ENCODE assay signal across 2 cellular contexts in the genomic region with DNA sequence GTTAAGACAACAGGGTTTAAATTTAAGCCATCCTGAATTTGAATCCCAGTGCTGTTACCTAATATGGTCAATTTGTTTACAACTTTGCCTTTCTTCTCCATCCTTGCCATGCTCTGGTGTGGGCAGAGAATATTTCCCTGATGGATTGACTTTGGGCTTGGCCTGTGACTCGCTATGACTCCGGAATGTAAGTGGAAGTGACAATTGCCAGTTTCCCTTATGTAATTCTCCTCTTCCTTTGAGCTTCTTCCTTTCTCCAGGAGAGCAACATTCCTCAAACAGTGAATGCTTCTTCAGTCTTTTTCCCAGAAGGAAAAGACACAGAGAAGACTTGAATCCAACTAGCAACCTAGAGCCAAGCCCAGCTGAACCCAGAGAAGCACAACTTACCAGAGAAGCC.
TF ChIP-seq lines count a peak whose summit lies in the region.

No MANE protein-coding gene starts in this region.

TF ChIP-seq in HCT116, 20 proteins besides CTCF, POLR2A, EP300 and RAD21 (continued from another document):
- TF ChIP-seq, protein P1, sequence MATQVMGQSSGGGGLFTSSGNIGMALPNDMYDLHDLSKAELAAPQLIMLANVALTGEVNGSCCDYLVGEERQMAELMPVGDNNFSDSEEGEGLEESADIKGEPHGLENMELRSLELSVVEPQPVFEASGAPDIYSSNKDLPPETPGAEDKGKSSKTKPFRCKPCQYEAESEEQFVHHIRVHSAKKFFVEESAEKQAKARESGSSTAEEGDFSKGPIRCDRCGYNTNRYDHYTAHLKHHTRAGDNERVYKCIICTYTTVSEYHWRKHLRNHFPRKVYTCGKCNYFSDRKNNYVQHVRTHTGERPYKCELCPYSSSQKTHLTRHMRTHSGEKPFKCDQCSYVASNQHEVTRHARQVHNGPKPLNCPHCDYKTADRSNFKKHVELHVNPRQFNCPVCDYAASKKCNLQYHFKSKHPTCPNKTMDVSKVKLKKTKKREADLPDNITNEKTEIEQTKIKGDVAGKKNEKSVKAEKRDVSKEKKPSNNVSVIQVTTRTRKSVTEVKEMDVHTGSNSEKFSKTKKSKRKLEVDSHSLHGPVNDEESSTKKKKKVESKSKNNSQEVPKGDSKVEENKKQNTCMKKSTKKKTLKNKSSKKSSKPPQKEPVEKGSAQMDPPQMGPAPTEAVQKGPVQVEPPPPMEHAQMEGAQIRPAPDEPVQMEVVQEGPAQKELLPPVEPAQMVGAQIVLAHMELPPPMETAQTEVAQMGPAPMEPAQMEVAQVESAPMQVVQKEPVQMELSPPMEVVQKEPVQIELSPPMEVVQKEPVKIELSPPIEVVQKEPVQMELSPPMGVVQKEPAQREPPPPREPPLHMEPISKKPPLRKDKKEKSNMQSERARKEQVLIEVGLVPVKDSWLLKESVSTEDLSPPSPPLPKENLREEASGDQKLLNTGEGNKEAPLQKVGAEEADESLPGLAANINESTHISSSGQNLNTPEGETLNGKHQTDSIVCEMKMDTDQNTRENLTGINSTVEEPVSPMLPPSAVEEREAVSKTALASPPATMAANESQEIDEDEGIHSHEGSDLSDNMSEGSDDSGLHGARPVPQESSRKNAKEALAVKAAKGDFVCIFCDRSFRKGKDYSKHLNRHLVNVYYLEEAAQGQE (IDR thresholded peaks at IDR 0.05; ENCODE audit: low read depth) = no peak
- TF ChIP-seq ZFX (IDR thresholded peaks at IDR 0.05) (no peak), TCF7L2 (IDR thresholded peaks at IDR 0.05; ENCODE audit: borderline replicate concordance, extremely low read depth, insufficient read depth, insufficient read length) (no peak), ELF1 (IDR thresholded peaks at IDR 0.05; ENCODE audit: borderline replicate concordance, low read depth) (no peak), JUND (IDR thresholded peaks at IDR 0.05) (peak; percentile 32; the same call in 1 of the 2 replicates), YY1 (IDR thresholded peaks at IDR 0.05; ENCODE audit: extremely low read depth, insufficient replicate concordance, low read depth, low read length) (no peak), EGR1 (IDR thresholded peaks at IDR 0.05; ENCODE audit: low read depth) (no peak), CBX3 (IDR thresholded peaks at IDR 0.05; ENCODE audit: low read depth) (no peak)
- TF ChIP-seq, protein P2, sequence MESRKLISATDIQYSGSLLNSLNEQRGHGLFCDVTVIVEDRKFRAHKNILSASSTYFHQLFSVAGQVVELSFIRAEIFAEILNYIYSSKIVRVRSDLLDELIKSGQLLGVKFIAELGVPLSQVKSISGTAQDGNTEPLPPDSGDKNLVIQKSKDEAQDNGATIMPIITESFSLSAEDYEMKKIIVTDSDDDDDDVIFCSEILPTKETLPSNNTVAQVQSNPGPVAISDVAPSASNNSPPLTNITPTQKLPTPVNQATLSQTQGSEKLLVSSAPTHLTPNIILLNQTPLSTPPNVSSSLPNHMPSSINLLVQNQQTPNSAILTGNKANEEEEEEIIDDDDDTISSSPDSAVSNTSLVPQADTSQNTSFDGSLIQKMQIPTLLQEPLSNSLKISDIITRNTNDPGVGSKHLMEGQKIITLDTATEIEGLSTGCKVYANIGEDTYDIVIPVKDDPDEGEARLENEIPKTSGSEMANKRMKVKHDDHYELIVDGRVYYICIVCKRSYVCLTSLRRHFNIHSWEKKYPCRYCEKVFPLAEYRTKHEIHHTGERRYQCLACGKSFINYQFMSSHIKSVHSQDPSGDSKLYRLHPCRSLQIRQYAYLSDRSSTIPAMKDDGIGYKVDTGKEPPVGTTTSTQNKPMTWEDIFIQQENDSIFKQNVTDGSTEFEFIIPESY (IDR thresholded peaks at IDR 0.05; ENCODE audit: extremely low read depth, insufficient replicate concordance, low read length) = no peak
- TF ChIP-seq, protein P3, sequence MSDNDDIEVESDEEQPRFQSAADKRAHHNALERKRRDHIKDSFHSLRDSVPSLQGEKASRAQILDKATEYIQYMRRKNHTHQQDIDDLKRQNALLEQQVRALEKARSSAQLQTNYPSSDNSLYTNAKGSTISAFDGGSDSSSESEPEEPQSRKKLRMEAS (IDR thresholded peaks at IDR 0.05) = peak; percentile 31; the same call in 1 of the 2 replicates
TF ChIP-seq in HCT116: peak in this region for 6.

TF ChIP-seq in SK-N-SH, 30 proteins besides CTCF, POLR2A, EP300 and RAD21 (continued from another document):
- TF ChIP-seq, protein P2 (IDR thresholded peaks at IDR 0.05; ENCODE audit: borderline replicate concordance, low read depth) = no peak
- TF ChIP-seq RFX5 (IDR thresholded peaks at IDR 0.05; ENCODE audit: low read length) = no peak
- TF ChIP-seq, protein P1 (IDR thresholded peaks at IDR 0.05; ENCODE audit: low read depth, low read length) = 0 out of 2 replicates have a peak, but pooled peaks have one; percentile 31
- TF ChIP-seq, protein P3 (IDR thresholded peaks at IDR 0.05; ENCODE audit: low read depth) = 0 out of 2 replicates have a peak, but pooled peaks have one; percentile 27
- TF ChIP-seq ELF1 (IDR thresholded peaks at IDR 0.05) = no peak
- TF ChIP-seq MXI1 (IDR thresholded peaks at IDR 0.05; ENCODE audit: low read depth, low read length) = no peak
- TF ChIP-seq, protein P4, sequence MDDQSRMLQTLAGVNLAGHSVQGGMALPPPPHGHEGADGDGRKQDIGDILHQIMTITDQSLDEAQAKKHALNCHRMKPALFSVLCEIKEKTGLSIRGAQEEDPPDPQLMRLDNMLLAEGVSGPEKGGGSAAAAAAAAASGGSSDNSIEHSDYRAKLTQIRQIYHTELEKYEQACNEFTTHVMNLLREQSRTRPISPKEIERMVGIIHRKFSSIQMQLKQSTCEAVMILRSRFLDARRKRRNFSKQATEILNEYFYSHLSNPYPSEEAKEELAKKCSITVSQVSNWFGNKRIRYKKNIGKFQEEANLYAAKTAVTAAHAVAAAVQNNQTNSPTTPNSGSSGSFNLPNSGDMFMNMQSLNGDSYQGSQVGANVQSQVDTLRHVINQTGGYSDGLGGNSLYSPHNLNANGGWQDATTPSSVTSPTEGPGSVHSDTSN (IDR thresholded peaks at IDR 0.05) = peak; percentile 88
- no peak for TF ChIP-seq SIN3A (IDR thresholded peaks at IDR 0.05; ENCODE audit: borderline replicate concordance, low read depth, low read length)
- TF ChIP-seq RCOR1 (IDR thresholded peaks at IDR 0.05; ENCODE audit: low read length) = no peak
- TF ChIP-seq RXRA (IDR thresholded peaks at IDR 0.05; ENCODE audit: borderline replicate concordance, low read depth) = 0 out of 2 replicates have a peak, but pooled peaks have one; percentile 23
- TF ChIP-seq, protein P5, sequence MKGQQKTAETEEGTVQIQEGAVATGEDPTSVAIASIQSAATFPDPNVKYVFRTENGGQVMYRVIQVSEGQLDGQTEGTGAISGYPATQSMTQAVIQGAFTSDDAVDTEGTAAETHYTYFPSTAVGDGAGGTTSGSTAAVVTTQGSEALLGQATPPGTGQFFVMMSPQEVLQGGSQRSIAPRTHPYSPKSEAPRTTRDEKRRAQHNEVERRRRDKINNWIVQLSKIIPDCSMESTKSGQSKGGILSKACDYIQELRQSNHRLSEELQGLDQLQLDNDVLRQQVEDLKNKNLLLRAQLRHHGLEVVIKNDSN (IDR thresholded peaks at IDR 0.05; ENCODE audit: borderline replicate concordance, low read depth) = no peak
- TF ChIP-seq JUND (IDR thresholded peaks at IDR 0.05) = peak; percentile 35; the same call in 1 of the 2 replicates
- 0 out of 2 replicates have a peak, but pooled peaks have one; percentile 56 for TF ChIP-seq TEAD4 (IDR thresholded peaks at IDR 0.05; ENCODE audit: borderline replicate concordance, insufficient read depth)
- TF ChIP-seq, protein P6, sequence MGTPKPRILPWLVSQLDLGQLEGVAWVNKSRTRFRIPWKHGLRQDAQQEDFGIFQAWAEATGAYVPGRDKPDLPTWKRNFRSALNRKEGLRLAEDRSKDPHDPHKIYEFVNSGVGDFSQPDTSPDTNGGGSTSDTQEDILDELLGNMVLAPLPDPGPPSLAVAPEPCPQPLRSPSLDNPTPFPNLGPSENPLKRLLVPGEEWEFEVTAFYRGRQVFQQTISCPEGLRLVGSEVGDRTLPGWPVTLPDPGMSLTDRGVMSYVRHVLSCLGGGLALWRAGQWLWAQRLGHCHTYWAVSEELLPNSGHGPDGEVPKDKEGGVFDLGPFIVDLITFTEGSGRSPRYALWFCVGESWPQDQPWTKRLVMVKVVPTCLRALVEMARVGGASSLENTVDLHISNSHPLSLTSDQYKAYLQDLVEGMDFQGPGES (IDR thresholded peaks at IDR 0.05; ENCODE audit: low read depth, low read length) = no peak
- TF ChIP-seq TCF12 (IDR thresholded peaks at IDR 0.05) = peak; percentile 88
- no peak for TF ChIP-seq FOXJ3 (CRISPR knock-in tag; IDR thresholded peaks at IDR 0.05)
- no peak for TF ChIP-seq TAF1 (IDR thresholded peaks at IDR 0.05; ENCODE audit: borderline replicate concordance, low read depth, low read length)
- no peak for TF ChIP-seq MEF2A (IDR thresholded peaks at IDR 0.05; ENCODE audit: borderline replicate concordance, low read depth)
- TF ChIP-seq CHD2 (IDR thresholded peaks at IDR 0.05; ENCODE audit: low read length, partially characterized antibody) = no peak
- no peak for TF ChIP-seq EZH2phosphoT487 (IDR thresholded peaks at IDR 0.05; ENCODE audit: borderline replicate concordance, low read depth)
- TF ChIP-seq YY1 (IDR thresholded peaks at IDR 0.05; ENCODE audit: low read depth) = no peak
- no peak for TF ChIP-seq NFIC (IDR thresholded peaks at IDR 0.05; ENCODE audit: borderline replicate concordance)
- TF ChIP-seq GABPA (IDR thresholded peaks at IDR 0.05; ENCODE audit: low read depth) = no peak
- no peak for TF ChIP-seq POLR2AphosphoS5 (IDR thresholded peaks at IDR 0.05; ENCODE audit: low read depth, low read length)
- TF ChIP-seq, protein P7, sequence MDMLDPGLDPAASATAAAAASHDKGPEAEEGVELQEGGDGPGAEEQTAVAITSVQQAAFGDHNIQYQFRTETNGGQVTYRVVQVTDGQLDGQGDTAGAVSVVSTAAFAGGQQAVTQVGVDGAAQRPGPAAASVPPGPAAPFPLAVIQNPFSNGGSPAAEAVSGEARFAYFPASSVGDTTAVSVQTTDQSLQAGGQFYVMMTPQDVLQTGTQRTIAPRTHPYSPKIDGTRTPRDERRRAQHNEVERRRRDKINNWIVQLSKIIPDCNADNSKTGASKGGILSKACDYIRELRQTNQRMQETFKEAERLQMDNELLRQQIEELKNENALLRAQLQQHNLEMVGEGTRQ (IDR thresholded peaks at IDR 0.05; ENCODE audit: borderline replicate concordance, low read depth, low read length) = no peak
- no peak for TF ChIP-seq GATA2 (CRISPR knock-in tag; IDR thresholded peaks at IDR 0.05)
